ENCODE assay signal across 17 cellular contexts in genomic region chr4:16262188-16262587, GRCh38.
"Had no signal": no experiment of that assay in that cellular context is flagged by ENCODE, and none has a peak within 500 bp of the region (broad histone marks: within the 10 kb centered on the region; RNA-seq: fewer than 3 reads in every experiment).

No MANE protein-coding gene starts in this region.

- H3K27ac ChIP-seq: epithelial cell of prostate, heart left ventricle, thyroid gland had no signal

- DNase-seq: activated CD4-positive, CD25-positive, alpha-beta regulatory T cell treated with anti-CD3 and anti-CD28 coated beads, Interleukin-2, amount 50 U/mL, for 72 hours; activated effector memory CD4-positive, alpha-beta T cell treated with anti-CD3 and anti-CD28 coated beads, Interleukin-2, amount 50 U/mL, for 16 hours; activated naive CD8-positive, alpha-beta T cell treated with anti-CD3 and anti-CD28 coated beads, Interleukin-2, amount 10 ng/mL, durations not matched to agents 7 days and 5 days; anterior cingulate cortex; cerebellar nuclear complex; foreskin melanocyte; heart left ventricle; immature natural killer cell; mesendoderm; nucleus accumbens; posterior cingulate gyrus; retina; stimulated activated CD4-positive, alpha-beta T cell treated with anti-CD3 and anti-CD28 coated beads, Interleukin-12 subunit alpha, Interleukin-12 subunit beta, amount 100 ng/mL, for 4 hours; thyroid gland had no signal

- H3K36me3 Mint-ChIP-seq: natural killer cell treated with Interleukin-12 subunit alpha and Interleukin-12 subunit beta and Interleukin-15 and Interleukin-18, amount 100 ng/mL, for 72 hours had no signal

- H3K4me3 ChIP-seq: heart left ventricle, thyroid gland had no signal

- H3K36me3 ChIP-seq: heart left ventricle, thyroid gland had no signal

- H3K4me3 Mint-ChIP-seq: activated naive CD8-positive, alpha-beta T cell treated with anti-CD3 and anti-CD28 coated beads, Interleukin-2, amount 10 ng/mL, durations not matched to agents 7 days and 5 days; immature natural killer cell; natural killer cell treated with Interleukin-12 subunit alpha and Interleukin-12 subunit beta and Interleukin-15 and Interleukin-18, amount 100 ng/mL, for 72 hours; stimulated activated memory B cell treated with anti-CD40 and anti-IgM and Interleukin-4, amounts not matched to agents 10 μg/mL and 1 μg/mL and 100 μg/mL, for 72 hours had no signal

- H3K27me3 Mint-ChIP-seq: activated naive CD8-positive, alpha-beta T cell treated with anti-CD3 and anti-CD28 coated beads, Interleukin-2, amount 10 ng/mL, durations not matched to agents 7 days and 5 days; natural killer cell treated with Interleukin-12 subunit alpha and Interleukin-12 subunit beta and Interleukin-15 and Interleukin-18, amount 100 ng/mL, for 72 hours; stimulated activated memory B cell treated with anti-CD40 and anti-IgM and Interleukin-4, amounts not matched to agents 10 μg/mL and 1 μg/mL and 100 μg/mL, for 72 hours had no signal

- ATAC-seq: heart left ventricle; natural killer cell treated with Interleukin-12 subunit alpha and Interleukin-12 subunit beta and Interleukin-15 and Interleukin-18, amount 100 ng/mL, for 72 hours; stimulated activated memory B cell treated with anti-CD40 and anti-IgM and Interleukin-4, amounts not matched to agents 10 μg/mL and 1 μg/mL and 100 μg/mL, for 72 hours had no signal

- H3K9me3 Mint-ChIP-seq: activated naive CD8-positive, alpha-beta T cell treated with anti-CD3 and anti-CD28 coated beads, Interleukin-2, amount 10 ng/mL, durations not matched to agents 7 days and 5 days; immature natural killer cell; natural killer cell treated with Interleukin-12 subunit alpha and Interleukin-12 subunit beta and Interleukin-15 and Interleukin-18, amount 100 ng/mL, for 72 hours; stimulated activated memory B cell treated with anti-CD40 and anti-IgM and Interleukin-4, amounts not matched to agents 10 μg/mL and 1 μg/mL and 100 μg/mL, for 72 hours had no signal

- H3K27ac Mint-ChIP-seq: activated naive CD8-positive, alpha-beta T cell treated with anti-CD3 and anti-CD28 coated beads, Interleukin-2, amount 10 ng/mL, durations not matched to agents 7 days and 5 days; immature natural killer cell; natural killer cell treated with Interleukin-12 subunit alpha and Interleukin-12 subunit beta and Interleukin-15 and Interleukin-18, amount 100 ng/mL, for 72 hours; stimulated activated memory B cell treated with anti-CD40 and anti-IgM and Interleukin-4, amounts not matched to agents 10 μg/mL and 1 μg/mL and 100 μg/mL, for 72 hours had no signal

- H3K4me1 ChIP-seq: thyroid gland had no signal

- H3K4me1 Mint-ChIP-seq: immature natural killer cell had no signal

- H3K9me3 ChIP-seq: heart left ventricle, thyroid gland had no signal

- H3K27me3 ChIP-seq: heart left ventricle, thyroid gland had no signal
